1 cellular context compared by ENCODE assay signal in the genomic region with DNA sequence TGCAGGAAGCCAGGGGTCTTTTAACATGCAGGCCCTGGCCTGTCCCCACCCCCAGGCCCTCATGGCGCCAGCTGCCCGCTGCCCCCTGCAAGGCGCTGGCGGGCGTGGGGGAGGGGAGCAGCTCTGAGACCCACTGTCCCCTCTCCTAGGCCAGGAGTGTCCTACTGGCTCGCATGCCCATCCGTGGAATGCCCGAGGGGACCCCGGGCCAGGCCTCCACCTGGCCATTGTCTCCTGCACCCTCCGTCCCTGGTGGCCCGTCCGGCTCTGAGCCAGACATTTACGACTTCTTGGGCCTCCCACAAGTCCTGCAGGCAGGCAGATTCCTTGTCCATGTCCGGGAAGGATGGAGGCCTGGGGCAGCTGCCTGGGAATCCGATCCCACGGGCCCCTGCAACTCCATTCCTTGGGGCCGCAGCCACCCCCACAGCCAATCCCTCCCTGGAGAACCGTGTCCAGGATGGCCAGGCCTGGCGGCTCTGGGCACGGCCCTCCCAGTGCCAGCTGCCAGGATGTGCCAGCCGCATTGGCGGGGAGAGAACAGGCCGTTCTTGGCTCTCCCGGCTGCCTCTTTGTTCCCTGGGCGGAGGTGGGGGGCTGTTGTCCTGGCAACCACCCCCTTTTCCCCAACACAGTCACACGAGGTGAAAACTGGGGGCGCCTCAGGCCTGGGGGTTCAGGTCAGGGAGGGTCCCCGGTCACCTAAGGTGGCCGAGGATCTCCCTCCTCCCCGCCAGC.
A peak's percentile ranks its signal among the peaks of the same experiment; 100 is the strongest.
TF ChIP-seq lines count a peak whose summit lies in the region.

No MANE protein-coding gene starts in this region.

TF ChIP-seq in WTC11, 78 proteins besides CTCF, POLR2A, EP300 and RAD21 (continued from another document):
- TF ChIP-seq MAX (CRISPR knock-in tag; IDR thresholded peaks at IDR 0.05) (no peak), ZNF396 (CRISPR knock-in tag; IDR thresholded peaks at IDR 0.05; ENCODE audit: borderline replicate concordance) (no peak), ZNF423 (CRISPR knock-in tag; IDR thresholded peaks at IDR 0.05) (peak; percentile 78)
- TF ChIP-seq, protein P1, sequence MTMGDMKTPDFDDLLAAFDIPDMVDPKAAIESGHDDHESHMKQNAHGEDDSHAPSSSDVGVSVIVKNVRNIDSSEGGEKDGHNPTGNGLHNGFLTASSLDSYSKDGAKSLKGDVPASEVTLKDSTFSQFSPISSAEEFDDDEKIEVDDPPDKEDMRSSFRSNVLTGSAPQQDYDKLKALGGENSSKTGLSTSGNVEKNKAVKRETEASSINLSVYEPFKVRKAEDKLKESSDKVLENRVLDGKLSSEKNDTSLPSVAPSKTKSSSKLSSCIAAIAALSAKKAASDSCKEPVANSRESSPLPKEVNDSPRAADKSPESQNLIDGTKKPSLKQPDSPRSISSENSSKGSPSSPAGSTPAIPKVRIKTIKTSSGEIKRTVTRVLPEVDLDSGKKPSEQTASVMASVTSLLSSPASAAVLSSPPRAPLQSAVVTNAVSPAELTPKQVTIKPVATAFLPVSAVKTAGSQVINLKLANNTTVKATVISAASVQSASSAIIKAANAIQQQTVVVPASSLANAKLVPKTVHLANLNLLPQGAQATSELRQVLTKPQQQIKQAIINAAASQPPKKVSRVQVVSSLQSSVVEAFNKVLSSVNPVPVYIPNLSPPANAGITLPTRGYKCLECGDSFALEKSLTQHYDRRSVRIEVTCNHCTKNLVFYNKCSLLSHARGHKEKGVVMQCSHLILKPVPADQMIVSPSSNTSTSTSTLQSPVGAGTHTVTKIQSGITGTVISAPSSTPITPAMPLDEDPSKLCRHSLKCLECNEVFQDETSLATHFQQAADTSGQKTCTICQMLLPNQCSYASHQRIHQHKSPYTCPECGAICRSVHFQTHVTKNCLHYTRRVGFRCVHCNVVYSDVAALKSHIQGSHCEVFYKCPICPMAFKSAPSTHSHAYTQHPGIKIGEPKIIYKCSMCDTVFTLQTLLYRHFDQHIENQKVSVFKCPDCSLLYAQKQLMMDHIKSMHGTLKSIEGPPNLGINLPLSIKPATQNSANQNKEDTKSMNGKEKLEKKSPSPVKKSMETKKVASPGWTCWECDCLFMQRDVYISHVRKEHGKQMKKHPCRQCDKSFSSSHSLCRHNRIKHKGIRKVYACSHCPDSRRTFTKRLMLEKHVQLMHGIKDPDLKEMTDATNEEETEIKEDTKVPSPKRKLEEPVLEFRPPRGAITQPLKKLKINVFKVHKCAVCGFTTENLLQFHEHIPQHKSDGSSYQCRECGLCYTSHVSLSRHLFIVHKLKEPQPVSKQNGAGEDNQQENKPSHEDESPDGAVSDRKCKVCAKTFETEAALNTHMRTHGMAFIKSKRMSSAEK (CRISPR knock-in tag; IDR thresholded peaks at IDR 0.05; ENCODE audit: borderline replicate concordance), result no peak
TF ChIP-seq in WTC11: peak in this region for 2.
